9 cellular contexts compared by ENCODE assay signal in genomic region chr11:318796-319464, GRCh38. TPM values are rescaled to one million over a fixed set of nuclear protein-coding genes. Genes with fewer than 3 reads are reported as not detected.
A peak's percentile ranks its signal among the peaks of the same experiment; 100 is the strongest.
DNase-seq lines count a peak whose midpoint lies in the region; ATAC-seq and TF ChIP-seq lines count a peak whose summit lies in the region.
"Not testable (repeated sequence)": the region's sequence is repeated elsewhere in the genome, so short reads cannot be mapped to it uniquely, and the experiment has no call there.
"Had no signal": no experiment of that assay in that cellular context is flagged by ENCODE, and none has a peak within 500 bp of the region (broad histone marks: within the 10 kb centered on the region; RNA-seq: fewer than 3 reads in every experiment).

No MANE protein-coding gene starts in this region.

- not testable (repeated sequence) for BruUV-seq in IMR-90 (replicated peaks; lab: Mats Ljungman, UMichigan)

- in situ Hi-C loops in IMR-90 (cut with MboI; ENCODE audit: low sequenced_read_pairs) = not testable (repeated sequence)

- H3K4me3 ChIP-seq in BJ (ENCODE audit: low read depth, low read length) (peak overlapping the region; percentile 58), IMR-90 (ENCODE audit: insufficient read depth, low read depth, low read length) (peak overlapping the region; percentile 64), heart right ventricle (peak overlapping the region; percentile 59 to 95 (median 79))

- H2BK120ac ChIP-seq in IMR-90 (ENCODE audit: low read depth, low read length) = not testable (repeated sequence)

- H2BK5ac ChIP-seq in IMR-90 (ENCODE audit: low read depth, low read length, poor library complexity, severe bottlenecking) = peak overlapping the region; percentile 79

- H3K4me1 ChIP-seq in IMR-90 (ENCODE audit: control insufficient read depth, insufficient read depth, low read length) = not testable (repeated sequence)
- peaks cover 0 to 41% (median 26%) of the 10 kb centered on the region in 9 donors for H3K4me1 ChIP-seq in heart right ventricle

- CTCF ChIA-PET in BJ (lab: Yijun Ruan, JAX) = interaction anchor here (0.6 to 0.9 kb wide), 3 partner anchors 10 to 46 kb away, joined by 3 to 4 read pairs (median 3); no protein-coding TSS in a partner anchor
- CTCF ChIA-PET in IMR-90 (lab: Yijun Ruan, JAX) = not testable (repeated sequence)
- CTCF ChIA-PET in activated CD8-positive, alpha-beta T cell treated with anti-CD3 and anti-CD28 coated beads for 36 hours (lab: Charles Lee) = interaction anchor here (0.9 kb wide), 1 partner anchor 42 kb away, joined by 3 read pairs; no protein-coding TSS in a partner anchor

- intact Hi-C loops in IMR-90 (cut with micrococcal nuclease) = not testable (repeated sequence)
- intact Hi-C loops in activated CD8-positive, alpha-beta T cell treated with anti-CD3 and anti-CD28 coated beads for 36 hours (cut with micrococcal nuclease) = loop anchor here (10.0 kb wide), 1 partner anchor 54 kb away; no protein-coding TSS in a partner anchor
- intact Hi-C loops in heart right ventricle (cut with DNase I) = loop anchor here in 1 of 10 donors (10.0 kb wide), 1 partner anchor 64 kb away; no protein-coding TSS in a partner anchor

- peak overlapping the region in 1 of 2 experiments; percentile 77; a peak in 2 of 4 replicates for H4K8ac ChIP-seq in IMR-90 (ENCODE audit: low read depth in 2 of 2, low read length in 2 of 2)

- ATAC-seq in GM21723 (IDR thresholded peaks at IDR 0.05; ENCODE audit: unreplicated experiment) (peak; percentile 13), IMR-90 (ENCODE audit: low read depth) (peak; percentile 16), heart right ventricle (peak; percentile 10 to 59 (median 24))
- ATAC-seq in activated CD8-positive, alpha-beta T cell treated with anti-CD3 and anti-CD28 coated beads for 36 hours = peak; percentile 11
- peak; percentile 8 to 29 for ATAC-seq in naive thymus-derived CD8-positive, alpha-beta T cell
- peak; percentile 25 for ATAC-seq in stimulated activated memory B cell treated with anti-CD40 and anti-IgM and Interleukin-4, amounts not matched to agents 10 μg/mL and 1 μg/mL and 100 μg/mL, for 72 hours

- not testable (repeated sequence) for TF ChIP-seq POLR2A in IMR-90 (IDR thresholded peaks at IDR 0.05; ENCODE audit: low read depth, low read length)

- not testable (repeated sequence) for H3K23ac ChIP-seq in IMR-90 (ENCODE audit: low read depth, low read length)

- H2BK15ac ChIP-seq in IMR-90 (ENCODE audit: low read depth, low read length) = not testable (repeated sequence)

- H3K79me1 ChIP-seq in IMR-90 (ENCODE audit: low read depth in 1 of 2, low read length in 2 of 2) = peaks cover 5 to 22% of the 10 kb centered on the region in 2 experiments; a peak in 2 of 4 replicates

- not testable (repeated sequence) for H4K91ac ChIP-seq in IMR-90 (ENCODE audit: insufficient read depth, low read depth, low read length)

- not testable (repeated sequence) for H3K27me3 Mint-ChIP-seq in activated CD8-positive, alpha-beta T cell treated with anti-CD3 and anti-CD28 coated beads for 36 hours; naive thymus-derived CD8-positive, alpha-beta T cell; stimulated activated memory B cell treated with anti-CD40 and anti-IgM and Interleukin-4, amounts not matched to agents 10 μg/mL and 1 μg/mL and 100 μg/mL, for 72 hours

- dilution Hi-C loops in IMR-90 (cut with HindIII; ENCODE audit: low sequenced_read_pairs, unreplicated experiment) = not testable (repeated sequence)

- H2AK9ac ChIP-seq in IMR-90 (replicated peaks; ENCODE audit: low read depth, low read length, poor library complexity) = not testable (repeated sequence)

- H3K9ac ChIP-seq in IMR-90 (ENCODE audit: low read depth, low read length) = peak overlapping the region; percentile 83

- not testable (repeated sequence) for H4K20me1 ChIP-seq in IMR-90 (ENCODE audit: insufficient read depth, low read length)

- H4K5ac ChIP-seq in IMR-90 (ENCODE audit: low read depth, low read length) = not testable (repeated sequence)

- not testable (repeated sequence) for H3K56ac ChIP-seq in IMR-90 (ENCODE audit: extremely low read depth, insufficient read depth, low read length)

- H3K18ac ChIP-seq in IMR-90 (ENCODE audit: low read depth, low read length) = not testable (repeated sequence)

- TF ChIP-seq RAD21 in IMR-90 (IDR thresholded peaks at IDR 0.05; ENCODE audit: low read length) = not testable (repeated sequence)

- H3K27me3 ChIP-seq in BJ (ENCODE audit: control insufficient read depth, insufficient read depth, low read length); IMR-90 (ENCODE audit: control insufficient read depth, insufficient read depth, low read length): not testable (repeated sequence)
- H3K27me3 ChIP-seq in heart right ventricle = peaks cover 0 to 23% (median 12%) of the 10 kb centered on the region in 7 donors

- WGBS in IMR-90 (ENCODE audit: extremely low coverage in 2 of 2, insufficient read length in 1 of 2), 2 experiments = no CpG with 5 or more reads among the region's 44 CpGs
- WGBS in heart right ventricle, 2 donors = 3 to 4% methylated on average over 16 to 21 of the region's 44 CpGs

- peak overlapping the region; percentile 65; the same call in 1 of the 2 replicates for H3K4ac ChIP-seq in IMR-90 (ENCODE audit: low read depth, low read length)

- not testable (repeated sequence) for H3K9me3 Mint-ChIP-seq in activated CD8-positive, alpha-beta T cell treated with anti-CD3 and anti-CD28 coated beads for 36 hours; naive thymus-derived CD8-positive, alpha-beta T cell; stimulated activated memory B cell treated with anti-CD40 and anti-IgM and Interleukin-4, amounts not matched to agents 10 μg/mL and 1 μg/mL and 100 μg/mL, for 72 hours

- peaks cover 44% of the 10 kb centered on the region for H3K36me3 Mint-ChIP-seq in activated CD8-positive, alpha-beta T cell treated with anti-CD3 and anti-CD28 coated beads for 36 hours (ENCODE audit: low read depth)
- peaks cover 18 to 24% (median 19%) of the 10 kb centered on the region in 3 donors for H3K36me3 Mint-ChIP-seq in naive thymus-derived CD8-positive, alpha-beta T cell
- H3K36me3 Mint-ChIP-seq in stimulated activated memory B cell treated with anti-CD40 and anti-IgM and Interleukin-4, amounts not matched to agents 10 μg/mL and 1 μg/mL and 100 μg/mL, for 72 hours = not testable (repeated sequence)

- H3K27ac ChIP-seq in IMR-90 (ENCODE audit: insufficient read depth, low read length) = peak overlapping the region; percentile 97
- H3K27ac ChIP-seq in caudate nucleus (ENCODE audit: low read depth, low read length) = peak overlapping the region; percentile 60
- peak overlapping the region; percentile 70 to 99 (median 96) for H3K27ac ChIP-seq in heart right ventricle

- H3K14ac ChIP-seq in IMR-90 (replicated peaks; ENCODE audit: low read depth, low read length) = not testable (repeated sequence)

- H2BK20ac ChIP-seq in IMR-90 (ENCODE audit: low read depth, low read length) = not testable (repeated sequence)

- peaks cover 26% of the 10 kb centered on the region for H3K4me1 Mint-ChIP-seq in activated CD8-positive, alpha-beta T cell treated with anti-CD3 and anti-CD28 coated beads for 36 hours (ENCODE audit: low read depth)
- peaks cover 28 to 45% (median 38%) of the 10 kb centered on the region in 4 donors for H3K4me1 Mint-ChIP-seq in naive thymus-derived CD8-positive, alpha-beta T cell
- peaks cover 45% of the 10 kb centered on the region for H3K4me1 Mint-ChIP-seq in stimulated activated memory B cell treated with anti-CD40 and anti-IgM and Interleukin-4, amounts not matched to agents 10 μg/mL and 1 μg/mL and 100 μg/mL, for 72 hours

- H3K4me3 Mint-ChIP-seq in activated CD8-positive, alpha-beta T cell treated with anti-CD3 and anti-CD28 coated beads for 36 hours = peak overlapping the region; percentile 90
- peak overlapping the region; percentile 87 to 97 (median 92) for H3K4me3 Mint-ChIP-seq in naive thymus-derived CD8-positive, alpha-beta T cell
- not testable (repeated sequence) for H3K4me3 Mint-ChIP-seq in stimulated activated memory B cell treated with anti-CD40 and anti-IgM and Interleukin-4, amounts not matched to agents 10 μg/mL and 1 μg/mL and 100 μg/mL, for 72 hours

- not testable (repeated sequence) for H3K36me3 ChIP-seq in BJ (ENCODE audit: control insufficient read depth, insufficient read depth, low read length); IMR-90 (ENCODE audit: control insufficient read depth, insufficient read depth, low read length)
- peaks cover 0 to 23% (median 0%) of the 10 kb centered on the region in 9 donors for H3K36me3 ChIP-seq in heart right ventricle

- not testable (repeated sequence) for H2AFZ ChIP-seq in IMR-90 (replicated peaks; ENCODE audit: low read length, poor library complexity)

- not testable (repeated sequence) for H3K9me1 ChIP-seq in IMR-90 (ENCODE audit: insufficient read depth, low read length)

- not testable (repeated sequence) for H2AK5ac ChIP-seq in IMR-90 (ENCODE audit: low read depth, low read length)

- DNase-seq in BJ (ENCODE audit: low read depth); IMR-90; caudate nucleus (lab: John Stamatoyannopoulos, UW); heart right ventricle: not testable (repeated sequence)
- peak; percentile 52 for DNase-seq in activated CD8-positive, alpha-beta T cell treated with anti-CD3 and anti-CD28 coated beads for 36 hours
- peak in 2 of 10 donors; percentile 45 to 48 for DNase-seq in naive thymus-derived CD8-positive, alpha-beta T cell

- POLR2A ChIA-PET in BJ (lab: Charles Lee); IMR-90 (lab: Charles Lee; ENCODE audit: unreplicated experiment): not testable (repeated sequence)
- POLR2A ChIA-PET in activated CD8-positive, alpha-beta T cell treated with anti-CD3 and anti-CD28 coated beads for 36 hours (lab: Charles Lee) = interaction anchor here (1.1 to 2.3 kb wide), 2 partner anchors 13 to 36 kb away, joined by 3 to 12 read pairs; no protein-coding TSS in a partner anchor
- POLR2A ChIA-PET in naive thymus-derived CD8-positive, alpha-beta T cell (lab: Charles Lee) = interaction anchor here (1.0 to 2.3 kb wide), 4 partner anchors 9 to 37 kb away, joined by 4 to 18 read pairs (median 8); no protein-coding TSS in a partner anchor

- peak overlapping the region; percentile 96 for H3K27ac Mint-ChIP-seq in activated CD8-positive, alpha-beta T cell treated with anti-CD3 and anti-CD28 coated beads for 36 hours
- peak overlapping the region; percentile 96 to 99 (median 98) for H3K27ac Mint-ChIP-seq in naive thymus-derived CD8-positive, alpha-beta T cell
- not testable (repeated sequence) for H3K27ac Mint-ChIP-seq in stimulated activated memory B cell treated with anti-CD40 and anti-IgM and Interleukin-4, amounts not matched to agents 10 μg/mL and 1 μg/mL and 100 μg/mL, for 72 hours

- H3K4me2 ChIP-seq in IMR-90 (ENCODE audit: low read depth, low read length) = peak overlapping the region; percentile 99

- TF ChIP-seq CTCF in BJ (IDR thresholded peaks at IDR 0.05; ENCODE audit: insufficient read depth, low read depth, low read length); IMR-90 (conservative IDR thresholded peaks at IDR 0.05; ENCODE audit: low read depth, low read length); activated CD8-positive, alpha-beta T cell treated with anti-CD3 and anti-CD28 coated beads for 36 hours (IDR thresholded peaks at IDR 0.05); heart right ventricle (IDR thresholded peaks at IDR 0.05): not testable (repeated sequence)

- H3K9me3 ChIP-seq in IMR-90 (ENCODE audit: control insufficient read depth, insufficient read depth, low read length); heart right ventricle: not testable (repeated sequence)

RNA-seq across cellular contexts. Expression of gene IFITM3, which starts 1.7 kb away (rescaled TPM):
- polyA plus RNA-seq in BJ (2011; rRNA removed) = 989 and 1,538 TPM in 2 replicates
- 1,405 and 1,742 TPM in 2 replicates for polyA minus RNA-seq in BJ (2011; rRNA and poly(A)+ RNA removed)
- total RNA-seq in IMR-90 (2012; rRNA removed) = 40.9 and 52.5 TPM in 2 replicates
- polyA plus RNA-seq in IMR-90 (2012; rRNA removed) = 906 and 1,008 TPM in 2 replicates
- polyA plus RNA-seq in IMR-90 (2012; cell fraction: cytosol; rRNA removed) = 803 and 1,768 TPM in 2 replicates
- polyA plus RNA-seq in IMR-90 (2012; cell fraction: nucleus; rRNA removed; ENCODE audit: low replicate concordance) = 153 and 347 TPM in 2 replicates
- 10 to 100 TPM; 52.8 to 58.0 TPM for total RNA-seq in activated CD8-positive, alpha-beta T cell treated with anti-CD3 and anti-CD28 coated beads for 36 hours
- total RNA-seq in heart right ventricle = 100 to 1,000 TPM in 9 of 10 donors, 10 to 100 TPM in 1; 94.1 to 591 (median 172) TPM
- 1,000 to 10,000 TPM in 1 of 2 donors, 100 to 1,000 TPM in 1; 676 to 1,409 TPM for polyA plus RNA-seq in heart right ventricle
- total RNA-seq in naive thymus-derived CD8-positive, alpha-beta T cell = 10 to 100 TPM; 11.3 to 11.9 TPM
- 100 to 1,000 TPM in 2 of 3 donors, 10 to 100 TPM in 1; 45.1 to 202 (median 196) TPM for polyA plus RNA-seq in naive thymus-derived CD8-positive, alpha-beta T cell

RNA-seq across cellular contexts. Expression of gene IFITM1, which starts 5.1 kb away (rescaled TPM):
- polyA plus RNA-seq in BJ (2011; rRNA removed) = 566 and 660 TPM in 2 replicates
- polyA minus RNA-seq in BJ (2011; rRNA and poly(A)+ RNA removed) = 362 and 693 TPM in 2 replicates
- 14.4 and 24.2 TPM in 2 replicates for total RNA-seq in IMR-90 (2012; rRNA removed)
- 67.5 and 68.9 TPM in 2 replicates for polyA plus RNA-seq in IMR-90 (2012; rRNA removed)
- polyA plus RNA-seq in IMR-90 (2012; cell fraction: cytosol; rRNA removed) = 54.7 and 163 TPM in 2 replicates
- polyA plus RNA-seq in IMR-90 (2012; cell fraction: nucleus; rRNA removed; ENCODE audit: low replicate concordance) = 25.1 and 28.0 TPM in 2 replicates
- 100 to 1,000 TPM; 296 to 304 TPM for total RNA-seq in activated CD8-positive, alpha-beta T cell treated with anti-CD3 and anti-CD28 coated beads for 36 hours
- 100 to 1,000 TPM in 4 of 10 donors, 10 to 100 TPM in 6; 51.6 to 182 (median 94.9) TPM for total RNA-seq in heart right ventricle
- 100 to 1,000 TPM; 235 to 427 TPM for polyA plus RNA-seq in heart right ventricle
- 10 to 100 TPM; 90.0 to 91.0 TPM for total RNA-seq in naive thymus-derived CD8-positive, alpha-beta T cell
- 1,000 to 10,000 TPM; 1,833 to 2,198 (median 2,135) TPM for polyA plus RNA-seq in naive thymus-derived CD8-positive, alpha-beta T cell

RNA-seq across cellular contexts. Expression of gene IFITM2, which starts 11.3 kb away (rescaled TPM):
- polyA plus RNA-seq in BJ (2011; rRNA removed) = 456 and 813 TPM in 2 replicates
- polyA minus RNA-seq in BJ (2011; rRNA and poly(A)+ RNA removed) = 396 and 464 TPM in 2 replicates
- total RNA-seq in IMR-90 (2012; rRNA removed) = 26.4 and 31.2 TPM in 2 replicates
- 564 and 600 TPM in 2 replicates for polyA plus RNA-seq in IMR-90 (2012; rRNA removed)
- 588 and 1,067 TPM in 2 replicates for polyA plus RNA-seq in IMR-90 (2012; cell fraction: cytosol; rRNA removed)
- polyA plus RNA-seq in IMR-90 (2012; cell fraction: nucleus; rRNA removed; ENCODE audit: low replicate concordance) = 95.2 and 139 TPM in 2 replicates
- total RNA-seq in activated CD8-positive, alpha-beta T cell treated with anti-CD3 and anti-CD28 coated beads for 36 hours = 100 to 1,000 TPM; 540 to 549 TPM
- 100 to 1,000 TPM in 7 of 10 donors, 10 to 100 TPM in 3; 57.2 to 333 (median 144) TPM for total RNA-seq in heart right ventricle
- 100 to 1,000 TPM; 423 to 843 TPM for polyA plus RNA-seq in heart right ventricle
- 100 to 1,000 TPM; 115 to 122 TPM for total RNA-seq in naive thymus-derived CD8-positive, alpha-beta T cell
- 1,000 to 10,000 TPM; 2,345 to 2,732 (median 2,362) TPM for polyA plus RNA-seq in naive thymus-derived CD8-positive, alpha-beta T cell

RNA-seq across cellular contexts. Expression of gene IFITM5, which starts 19.6 kb away (rescaled TPM):
- polyA plus RNA-seq in BJ (2011; rRNA removed) (not detected in 2 replicates), IMR-90 (2012; rRNA removed) (not detected in 2 replicates), heart right ventricle (not detected)
- polyA minus RNA-seq in BJ (2011; rRNA and poly(A)+ RNA removed) = not detected in 2 replicates
- total RNA-seq in IMR-90 (2012; rRNA removed) (not detected in 2 replicates), heart right ventricle (not detected)
- not detected in 2 replicates for polyA plus RNA-seq in IMR-90 (2012; cell fraction: cytosol; rRNA removed)
- not detected in 2 replicates for polyA plus RNA-seq in IMR-90 (2012; cell fraction: nucleus; rRNA removed; ENCODE audit: low replicate concordance)
- not detected for total RNA-seq in activated CD8-positive, alpha-beta T cell treated with anti-CD3 and anti-CD28 coated beads for 36 hours
- total RNA-seq in naive thymus-derived CD8-positive, alpha-beta T cell = not detected
- not detected for polyA plus RNA-seq in naive thymus-derived CD8-positive, alpha-beta T cell
- total RNA-seq: cerebellum had no signal

RNA-seq across cellular contexts. Expression of gene PGGHG, which starts 30.0 kb away (rescaled TPM):
- polyA plus RNA-seq in BJ (2011; rRNA removed) = 7.4 and 13.2 TPM in 2 replicates
- 3.6 and 3.9 TPM in 2 replicates for polyA minus RNA-seq in BJ (2011; rRNA and poly(A)+ RNA removed)
- 1.4 and 1.8 TPM in 2 replicates for total RNA-seq in IMR-90 (2012; rRNA removed)
- polyA plus RNA-seq in IMR-90 (2012; rRNA removed) = 16.2 and 17.0 TPM in 2 replicates
- 2.1 and 3.3 TPM in 2 replicates for polyA plus RNA-seq in IMR-90 (2012; cell fraction: cytosol; rRNA removed)
- 170 and 305 TPM in 2 replicates for polyA plus RNA-seq in IMR-90 (2012; cell fraction: nucleus; rRNA removed; ENCODE audit: low replicate concordance)
- 100 to 1,000 TPM; 298 to 308 TPM for total RNA-seq in activated CD8-positive, alpha-beta T cell treated with anti-CD3 and anti-CD28 coated beads for 36 hours
- 10 to 100 TPM in 1 of 10 donors, 1 to 10 TPM in 9; 3.3 to 10.8 (median 5.9) TPM for total RNA-seq in heart right ventricle
- polyA plus RNA-seq in heart right ventricle = 10 to 100 TPM; 15.9 to 45.3 TPM
- total RNA-seq in naive thymus-derived CD8-positive, alpha-beta T cell = 100 to 1,000 TPM; 662 to 707 TPM
- polyA plus RNA-seq in naive thymus-derived CD8-positive, alpha-beta T cell = 10 to 100 TPM in 2 of 3 donors, 1 to 10 TPM in 1; 8.1 to 14.9 (median 11.2) TPM
